16 cellular contexts compared by ENCODE assay signal in genomic region chr2:181785677-181786344, GRCh38.
DNase-seq lines count a peak whose midpoint lies in the region; TF ChIP-seq lines count a peak whose summit lies in the region.
"Had no signal": no experiment of that assay in that cellular context is flagged by ENCODE, and none has a peak within 500 bp of the region (broad histone marks: within the 10 kb centered on the region; RNA-seq: fewer than 3 reads in every experiment).

No MANE protein-coding gene starts in this region.

- H3K9me3 ChIP-seq in adipocyte (ENCODE audit: control insufficient read depth, low read length) (no peaks in the 10 kb centered on the region), uterus (no peaks in the 10 kb centered on the region)
- H3K9me3 ChIP-seq: suprapubic skin had no signal

- H3K36me3 ChIP-seq in adipocyte (ENCODE audit: control insufficient read depth, insufficient read depth, low read length, severe bottlenecking) (no peaks in the 10 kb centered on the region), uterus (no peaks in the 10 kb centered on the region)
- H3K36me3 ChIP-seq: suprapubic skin had no signal

- H3K4me3 ChIP-seq in adipocyte (ENCODE audit: low read length), result no peak overlapping the region
- H3K4me3 ChIP-seq in uterus, result no peak overlapping the region
- H3K4me3 ChIP-seq: suprapubic skin had no signal

- no peak overlapping the region for H3K27ac Mint-ChIP-seq in activated T-cell treated with anti-CD3 and anti-CD28 coated beads, Interleukin-2, amount 50 U/mL, for 24 hours

- H3K9ac ChIP-seq in adipocyte (ENCODE audit: low read length), result no peak overlapping the region

- peak overlapping the region; percentile 38 to 49 for H3K27ac ChIP-seq in uterus
- H3K27ac ChIP-seq: 22Rv1, suprapubic skin, VCaP had no signal

- no peaks in the 10 kb centered on the region for H3K9me3 Mint-ChIP-seq in activated T-cell treated with anti-CD3 and anti-CD28 coated beads, Interleukin-2, amount 50 U/mL, for 24 hours

- no peak for TF ChIP-seq CTCF in uterus (IDR thresholded peaks at IDR 0.05)

- DNase-seq in DMS53 (lab: John Stamatoyannopoulos, UW), result peak; percentile 35
- no peak for DNase-seq in DMS53 treated with DMSO at 0.1 percent for 48 hours (lab: John Stamatoyannopoulos, UW; ENCODE audit: unreplicated experiment)
- DNase-seq in adipocyte (ENCODE audit: low read depth), result peak; percentile 64
- peak; percentile 49 for DNase-seq in glomerular visceral epithelial cell (ENCODE audit: extremely low spot score)
- DNase-seq in uterus, result no peak
- no peak for DNase-seq in activated T-cell treated with anti-CD3 and anti-CD28 coated beads, Interleukin-2, amount 50 U/mL, for 24 hours
- DNase-seq in ecto neural progenitor cell (ENCODE audit: low spot score), result no peak
- DNase-seq in NCI-H2227 (lab: John Stamatoyannopoulos, UW; ENCODE audit: unreplicated experiment), result no peak
- DNase-seq: amniotic stem cell; effector CD8-positive, alpha-beta T cell; NCI-H1092; NCI-H524 treated with DMSO at 0.1 percent for 48 hours; retina had no signal

- H3K4me1 ChIP-seq in adipocyte (ENCODE audit: control insufficient read depth, insufficient read depth, low read length) (peaks cover 26% of the 10 kb centered on the region), uterus (peaks cover 0 to 5% of the 10 kb centered on the region in 2 donors)

- H3K27me3 ChIP-seq in adipocyte (replicated peaks; ENCODE audit: control insufficient read depth, insufficient read depth, low read length) (no peaks in the 10 kb centered on the region), uterus (no peaks in the 10 kb centered on the region)
- H3K27me3 ChIP-seq: suprapubic skin had no signal

- no peaks in the 10 kb centered on the region for H3K36me3 Mint-ChIP-seq in activated T-cell treated with anti-CD3 and anti-CD28 coated beads, Interleukin-2, amount 50 U/mL, for 24 hours (ENCODE audit: low read depth)

- intact Hi-C loops in uterus (cut with DNase I; ENCODE audit: low total_unique reads), result no loop called here

- peaks cover 13% of the 10 kb centered on the region for H3K4me1 Mint-ChIP-seq in activated T-cell treated with anti-CD3 and anti-CD28 coated beads, Interleukin-2, amount 50 U/mL, for 24 hours (ENCODE audit: low read depth)

- no peak for TF ChIP-seq POLR2A in uterus (IDR thresholded peaks at IDR 0.05)

- H3K4me3 Mint-ChIP-seq in activated T-cell treated with anti-CD3 and anti-CD28 coated beads, Interleukin-2, amount 50 U/mL, for 24 hours, result no peak overlapping the region

- H3K27me3 Mint-ChIP-seq in activated T-cell treated with anti-CD3 and anti-CD28 coated beads, Interleukin-2, amount 50 U/mL, for 24 hours, result peaks cover 12% of the 10 kb centered on the region

Comparison
In these comparisons a context has a peak if more than half of its experiments do, and no peak if none do; other contexts are left out.
1. DNase-seq: peak in DMS53 (single experiment), adipocyte (single experiment) and glomerular visceral epithelial cell (single experiment); none in DMS53 treated with DMSO at 0.1 percent for 48 hours (single experiment), uterus (0 of 2), activated T-cell treated with anti-CD3 and anti-CD28 coated beads, Interleukin-2, amount 50 U/mL, for 24 hours (single experiment), ecto neural progenitor cell (single experiment) and NCI-H2227 (single experiment).